Comparison of ENCODE assay signal across 23 cellular contexts in genomic region chr10:98252451-98252850, GRCh38. TPM values are rescaled to one million over a fixed set of nuclear protein-coding genes. Genes with fewer than 3 reads are reported as not detected.
"Had no signal": no experiment of that assay in that cellular context is flagged by ENCODE, and none has a peak within 500 bp of the region (broad histone marks: within the 10 kb centered on the region; RNA-seq: fewer than 3 reads in every experiment).

No MANE protein-coding gene starts in this region.

- H3K4me1 Mint-ChIP-seq: activated B cell treated with CpG ODN at 0.5 μM for 24 hours; activated CD4-positive, alpha-beta T cell treated with anti-CD3 and anti-CD28 coated beads for 36 hours; mesothelial cell of epicardium had no signal

- H3K27me3 Mint-ChIP-seq: activated B cell treated with CpG ODN at 0.5 μM for 24 hours; activated CD4-positive, alpha-beta T cell treated with anti-CD3 and anti-CD28 coated beads for 36 hours; brain had no signal

- ATAC-seq: activated CD4-positive, alpha-beta T cell treated with anti-CD3 and anti-CD28 coated beads for 36 hours; activated T-cell treated with anti-CD3 and anti-CD28 coated beads, Interleukin-2, amount 50 U/mL, for 72 hours; foreskin keratinocyte; lower lobe of right lung; natural killer cell had no signal

- H3K9me3 Mint-ChIP-seq: activated B cell treated with CpG ODN at 0.5 μM for 24 hours; activated naive CD4-positive, alpha-beta T cell treated with anti-CD3 and anti-CD28 coated beads for 36 hours; activated T-cell treated with anti-CD3 and anti-CD28 coated beads, Interleukin-2, amount 50 U/mL, for 72 hours; brain; mesothelial cell of epicardium; natural killer cell had no signal

- DNase-seq: activated B cell treated with CpG ODN at 0.5 μM for 24 hours; activated CD4-positive, alpha-beta T cell treated with anti-CD3 and anti-CD28 coated beads for 36 hours; activated CD4-positive, alpha-beta T cell treated with anti-CD3 and anti-CD28 coated beads, Interleukin-2, amount 50 U/mL, for 4 hours; activated effector memory CD4-positive, alpha-beta T cell treated with Interleukin-2 at 50 U/mL for 16 hours; activated naive CD4-positive, alpha-beta T cell treated with anti-CD3 and anti-CD28 coated beads for 36 hours; activated T-cell treated with anti-CD3 and anti-CD28 coated beads, Interleukin-2, amount 50 U/mL, for 72 hours; anterior cingulate cortex; dermis blood vessel endothelial cell; effector CD8-positive, alpha-beta T cell; foreskin keratinocyte; kidney; lower lobe of right lung; natural killer cell; spleen; stimulated activated CD4-positive, alpha-beta T cell treated with anti-CD3 and anti-CD28 coated beads, Interleukin-4, amount 100 ng/mL, for 1 hour; stimulated activated naive CD4-positive, alpha-beta T cell treated with Interleukin-2 at 50 U/mL for 16 hours; T-helper 1 cell; upper lobe of left lung had no signal

- FAIRE-seq: kidney, TTC549 had no signal

- H3K27ac ChIP-seq: foreskin keratinocyte, lower lobe of right lung, prostate gland, spleen, thoracic aorta, upper lobe of left lung had no signal

- H3K4me1 ChIP-seq: foreskin keratinocyte, lower lobe of right lung had no signal

- H3K4me3 Mint-ChIP-seq: activated B cell treated with CpG ODN at 0.5 μM for 24 hours; activated CD4-positive, alpha-beta T cell treated with anti-CD3 and anti-CD28 coated beads for 36 hours; activated naive CD4-positive, alpha-beta T cell treated with anti-CD3 and anti-CD28 coated beads for 36 hours; activated T-cell treated with anti-CD3 and anti-CD28 coated beads, Interleukin-2, amount 50 U/mL, for 72 hours; brain; mesothelial cell of epicardium; natural killer cell had no signal

- H3K27me3 ChIP-seq: foreskin keratinocyte, spleen, upper lobe of left lung had no signal

- H3K27ac Mint-ChIP-seq: activated B cell treated with CpG ODN at 0.5 μM for 24 hours; activated CD4-positive, alpha-beta T cell treated with anti-CD3 and anti-CD28 coated beads for 36 hours; activated naive CD4-positive, alpha-beta T cell treated with anti-CD3 and anti-CD28 coated beads for 36 hours; activated T-cell treated with anti-CD3 and anti-CD28 coated beads, Interleukin-2, amount 50 U/mL, for 72 hours; mesothelial cell of epicardium; natural killer cell had no signal

- H3K9me3 ChIP-seq: lower lobe of right lung, prostate gland, spleen, thoracic aorta, upper lobe of left lung had no signal

- H3K4me3 ChIP-seq: lower lobe of right lung, prostate gland, spleen, thoracic aorta, upper lobe of left lung had no signal

RNA-seq across cellular contexts. Expression of gene LOXL4, which starts 15.5 kb away (rescaled TPM):
- total RNA-seq: activated B cell treated with CpG ODN at 0.5 μM for 24 hours; activated CD4-positive, alpha-beta T cell treated with anti-CD3 and anti-CD28 coated beads for 36 hours; activated naive CD4-positive, alpha-beta T cell treated with anti-CD3 and anti-CD28 coated beads for 36 hours; activated T-cell treated with anti-CD3 and anti-CD28 coated beads, Interleukin-2, amount 50 U/mL, for 72 hours had no signal
